In genomic region chrX:151902813-151903591, GRCh38 we compare ENCODE assay signal across 12 cellular contexts. TPM values are rescaled to one million over a fixed set of nuclear protein-coding genes. Genes with fewer than 3 reads are reported as not detected.
DNase-seq lines count a peak whose midpoint lies in the region; ATAC-seq, FAIRE-seq and TF ChIP-seq lines count a peak whose summit lies in the region.
"Had no signal": no experiment of that assay in that cellular context is flagged by ENCODE, and none has a peak within 500 bp of the region (broad histone marks: within the 10 kb centered on the region; RNA-seq: fewer than 3 reads in every experiment).

No MANE protein-coding gene starts in this region.

- 54 to 62% (median 59%) methylated on average over 4 to 6 of the region's 6 CpGs for WGBS in adrenal gland, 4 donors

- DNase-seq in H54 (ENCODE audit: insufficient read length, low spot score), result peak; percentile 55
- peak; percentile 58 to 88 (median 84) for DNase-seq in adrenal gland
- DNase-seq in left ventricle myocardium inferior, result peak; percentile 26
- DNase-seq in hypothalamus (lab: John Stamatoyannopoulos, UW), result no peak
- DNase-seq in stimulated activated CD8-positive, alpha-beta memory T cell treated with anti-CD3 and anti-CD28 coated beads, Interleukin-4, amount 100 ng/mL, for 48 hours, result no peak
- DNase-seq in HuH-7.5 (ENCODE audit: low spot score), result no peak
- DNase-seq: foreskin melanocyte, posterior cingulate gyrus had no signal

- no peak overlapping the region for H3K9ac ChIP-seq in skeletal muscle satellite cell (ENCODE audit: low read depth, low read length)

- peaks cover 5% of the 10 kb centered on the region for H3K27me3 ChIP-seq in adrenal gland
- H3K27me3 ChIP-seq in left ventricle myocardium inferior (ENCODE audit: low read depth), result no peaks in the 10 kb centered on the region
- H3K27me3 ChIP-seq in skeletal muscle satellite cell (ENCODE audit: control insufficient read depth, insufficient read depth, low read length), result no peaks in the 10 kb centered on the region

- peaks cover 0 to 4% of the 10 kb centered on the region in 2 donors for H3K4me1 ChIP-seq in adrenal gland (replicated peaks in 1 of 2)
- H3K4me1 ChIP-seq in left ventricle myocardium inferior, result peaks cover 9% of the 10 kb centered on the region
- H3K4me1 ChIP-seq in skeletal muscle satellite cell (ENCODE audit: control insufficient read depth, insufficient read depth, low read length), result peaks cover 13% of the 10 kb centered on the region

- H3K36me3 ChIP-seq in adrenal gland (replicated peaks in 1 of 2) (no peaks in the 10 kb centered on the region), left ventricle myocardium inferior (no peaks in the 10 kb centered on the region), skeletal muscle satellite cell (ENCODE audit: insufficient read depth, low read length) (no peaks in the 10 kb centered on the region)
- H3K36me3 ChIP-seq: thoracic aorta had no signal

- no peak for ATAC-seq in GM18505 (IDR thresholded peaks at IDR 0.05; ENCODE audit: unreplicated experiment)

- TF ChIP-seq CTCF in adrenal gland (IDR thresholded peaks at IDR 0.05) (no peak), left ventricle myocardium inferior (IDR thresholded peaks at IDR 0.05; ENCODE audit: borderline replicate concordance) (no peak)

- H3K4me2 ChIP-seq in skeletal muscle satellite cell (ENCODE audit: low read length), result peak overlapping the region; percentile 28

- intact Hi-C loops in adrenal gland (cut with DNase I), result no loop called here
- intact Hi-C loops in left ventricle myocardium inferior (cut with micrococcal nuclease), result no loop called here

- TF ChIP-seq POLR2A in H54 (IDR thresholded peaks at IDR 0.05; ENCODE audit: low read depth, low read length), result no peak
- TF ChIP-seq POLR2A in adrenal gland (IDR thresholded peaks at IDR 0.05), result no peak
- TF ChIP-seq POLR2A in GM18505 (IDR thresholded peaks at IDR 0.05; ENCODE audit: borderline replicate concordance, extremely low read depth, insufficient read depth, insufficient read length), result no peak

- H3K27ac ChIP-seq in adrenal gland (peak overlapping the region in 3 of 5 donors; percentile 34 to 73 (median 37)), left ventricle myocardium inferior (replicated peaks) (no peak overlapping the region)
- H3K27ac ChIP-seq: thoracic aorta had no signal

- peak; percentile 96 for FAIRE-seq in H54 (lab: Jason Lieb, UNC)
- FAIRE-seq: H1 had no signal

- H3K9me3 ChIP-seq in adrenal gland (replicated peaks in 1 of 3) (no peaks in the 10 kb centered on the region), left ventricle myocardium inferior (replicated peaks) (no peaks in the 10 kb centered on the region), skeletal muscle satellite cell (replicated peaks; ENCODE audit: low read length) (no peaks in the 10 kb centered on the region)
- H3K9me3 ChIP-seq: thoracic aorta had no signal

- H3K4me3 ChIP-seq in adrenal gland, result no peak overlapping the region
- H3K4me3 ChIP-seq in left ventricle myocardium inferior, result no peak overlapping the region
- no peak overlapping the region for H3K4me3 ChIP-seq in skeletal muscle satellite cell (ENCODE audit: low read length)
- H3K4me3 ChIP-seq: thoracic aorta had no signal

RNA-seq across cellular contexts. Expression of gene MAGEA4, which starts 9.7 kb away (rescaled TPM):
- not detected for total RNA-seq in adrenal gland
- not detected for polyA plus RNA-seq in adrenal gland
- not detected for total RNA-seq in left ventricle myocardium inferior
- not detected in 2 replicates for total RNA-seq in skeletal muscle satellite cell (2012; rRNA removed)
- total RNA-seq: thoracic aorta had no signal

Comparison
In these comparisons a context has a peak if more than half of its experiments do, and no peak if none do; other contexts are left out.
1. DNase-seq: peak in H54 (single experiment), adrenal gland (7 of 7) and left ventricle myocardium inferior (single experiment); none in hypothalamus (0 of 51), stimulated activated CD8-positive, alpha-beta memory T cell treated with anti-CD3 and anti-CD28 coated beads, Interleukin-4, amount 100 ng/mL, for 48 hours (single experiment) and HuH-7.5 (single experiment).